Comparison of ENCODE assay signal across 9 cellular contexts in genomic region chr2:16625201-16625729, GRCh38. TPM values are rescaled to one million over a fixed set of nuclear protein-coding genes. Genes with fewer than 3 reads are reported as not detected.
DNase-seq lines count a peak whose midpoint lies in the region; ATAC-seq and TF ChIP-seq lines count a peak whose summit lies in the region.
"Had no signal": no experiment of that assay in that cellular context is flagged by ENCODE, and none has a peak within 500 bp of the region (broad histone marks: within the 10 kb centered on the region; RNA-seq: fewer than 3 reads in every experiment).

No MANE protein-coding gene starts in this region.

- H2BK12ac ChIP-seq in mesenchymal stem cell (ENCODE audit: low read length in 2 of 2), result peak overlapping the region; percentile 79 to 94

- H3K14ac ChIP-seq in mesenchymal stem cell (ENCODE audit: low read length in 2 of 2), result no peak overlapping the region

- H3K4me3 ChIP-seq in mesenchymal stem cell (ENCODE audit: insufficient read depth in 1 of 2, low read depth in 1 of 2, low read length in 2 of 2), result no peak overlapping the region

- H3K27ac Mint-ChIP-seq in activated B cell treated with CpG ODN at 0.5 μM for 24 hours, result peak overlapping the region; percentile 94
- H3K27ac Mint-ChIP-seq: activated naive CD4-positive, alpha-beta T cell treated with anti-CD3 and anti-CD28 coated beads, Interleukin-2, amount 50 U/mL, for 24 hours had no signal

- H3K23ac ChIP-seq in mesenchymal stem cell (ENCODE audit: low read length in 2 of 2), result no peak overlapping the region

- H3K27ac ChIP-seq in mesenchymal stem cell (ENCODE audit: low read length, poor library complexity, severe bottlenecking), result peak overlapping the region; percentile 98

- POLR2A ChIA-PET in activated B cell treated with CpG ODN at 0.5 μM for 24 hours (lab: Charles Lee), result interaction anchor here (0.7 to 7.7 kb wide), 6 partner anchors 11 to 579 kb away, joined by 3 to 84 read pairs (median 4); partner anchors contain the start of gene CYRIA

- no peak overlapping the region for H3K9ac ChIP-seq in mesenchymal stem cell (ENCODE audit: low read length)

- peak overlapping the region; percentile 98 for H4K8ac ChIP-seq in mesenchymal stem cell (ENCODE audit: low read length)

- H3K4me3 Mint-ChIP-seq in activated B cell treated with CpG ODN at 0.5 μM for 24 hours, result peak overlapping the region; percentile 62
- H3K4me3 Mint-ChIP-seq: activated naive CD4-positive, alpha-beta T cell treated with anti-CD3 and anti-CD28 coated beads, Interleukin-2, amount 50 U/mL, for 24 hours had no signal

- no peak for TF ChIP-seq CTCF in activated B cell treated with CpG ODN at 0.5 μM for 24 hours (IDR thresholded peaks at IDR 0.05)

- no peaks in the 10 kb centered on the region for H3K9me3 ChIP-seq in mesenchymal stem cell (ENCODE audit: control insufficient read depth, low read length)

- H3K4me2 ChIP-seq in mesenchymal stem cell (ENCODE audit: low read length, poor library complexity, severe bottlenecking), result no peak overlapping the region

- peak overlapping the region; percentile 97 for H4K91ac ChIP-seq in mesenchymal stem cell (ENCODE audit: low read length)

- H3K4ac ChIP-seq in mesenchymal stem cell (ENCODE audit: low read depth in 1 of 2, low read length in 2 of 2), result peak overlapping the region; percentile 42 to 89

- CTCF ChIA-PET in activated B cell treated with CpG ODN at 0.5 μM for 24 hours (lab: Charles Lee), result interaction anchor here (1.8 to 2.9 kb wide), 3 partner anchors 30 to 131 kb away, joined by 8 to 22 read pairs (median 12); no protein-coding TSS in a partner anchor

- H3K36me3 ChIP-seq in mesenchymal stem cell (ENCODE audit: control insufficient read depth in 1 of 2, insufficient read depth in 2 of 2, low read depth in 1 of 2, low read length in 2 of 2), result peaks cover 8 to 16% of the 10 kb centered on the region in 2 experiments

- H2BK120ac ChIP-seq in mesenchymal stem cell (ENCODE audit: low read depth, low read length), result peak overlapping the region; percentile 98

- WGBS in mesenchymal stem cell, result 24% methylated on average over 1 of the region's 5 CpGs

- H2BK15ac ChIP-seq in mesenchymal stem cell (ENCODE audit: low read depth, poor library complexity, severe bottlenecking), result peak overlapping the region; percentile 85

- peaks cover 39% of the 10 kb centered on the region for H3K4me1 ChIP-seq in mesenchymal stem cell (ENCODE audit: control insufficient read depth, insufficient read depth, low read depth, low read length)

- ATAC-seq in HG03159 (IDR thresholded peaks at IDR 0.05; ENCODE audit: unreplicated experiment) (peak; percentile 8), activated B cell treated with CpG ODN at 0.5 μM for 24 hours (ENCODE audit: low read depth) (peak; percentile 55), GM19455 (IDR thresholded peaks at IDR 0.05; ENCODE audit: unreplicated experiment) (no peak)

- peak overlapping the region; percentile 80 for H2BK5ac ChIP-seq in mesenchymal stem cell (ENCODE audit: low read depth, low read length, poor library complexity, severe bottlenecking)

- peak overlapping the region; percentile 86 to 92 for H3K18ac ChIP-seq in mesenchymal stem cell (ENCODE audit: low read depth in 1 of 2, low read length in 2 of 2)

- H3K27me3 Mint-ChIP-seq in activated B cell treated with CpG ODN at 0.5 μM for 24 hours, result no peaks in the 10 kb centered on the region
- H3K27me3 Mint-ChIP-seq: activated naive CD4-positive, alpha-beta T cell treated with anti-CD3 and anti-CD28 coated beads, Interleukin-2, amount 50 U/mL, for 24 hours had no signal

- DNase-seq in AML-193 (lab: John Stamatoyannopoulos, UW) (peak; percentile 88 to 91), activated B cell treated with CpG ODN at 0.5 μM for 24 hours (no peak), mesenchymal stem cell (peak; percentile 37), activated gamma-delta T cell treated with Interleukin-2 at 50 U/mL for 16 hours (no peak), NCI-H1092 (lab: John Stamatoyannopoulos, UW) (no peak)
- no peak for DNase-seq in effector CD8-positive, alpha-beta T cell (lab: John Stamatoyannopoulos, UW)

- intact Hi-C loops in activated B cell treated with CpG ODN at 0.5 μM for 24 hours (cut with micrococcal nuclease), result loop anchor here (1.0 to 5.0 kb wide), 4 partner anchors 25 to 322 kb away; no protein-coding TSS in a partner anchor

- peaks cover 99% of the 10 kb centered on the region for H3K4me1 Mint-ChIP-seq in activated B cell treated with CpG ODN at 0.5 μM for 24 hours

- no peaks in the 10 kb centered on the region for H3K9me3 Mint-ChIP-seq in activated B cell treated with CpG ODN at 0.5 μM for 24 hours
- H3K9me3 Mint-ChIP-seq: activated naive CD4-positive, alpha-beta T cell treated with anti-CD3 and anti-CD28 coated beads, Interleukin-2, amount 50 U/mL, for 24 hours had no signal

- H3K79me1 ChIP-seq in mesenchymal stem cell (replicated peaks; ENCODE audit: low read length, poor library complexity, severe bottlenecking), result peaks cover 8% of the 10 kb centered on the region

- no peaks in the 10 kb centered on the region for H3K27me3 ChIP-seq in mesenchymal stem cell (ENCODE audit: control insufficient read depth in 1 of 2, insufficient read depth in 1 of 2, low read length in 2 of 2)

- peak overlapping the region; percentile 100 for H2AK5ac ChIP-seq in mesenchymal stem cell (ENCODE audit: low read length, severe bottlenecking)

- no peak overlapping the region for H2AFZ ChIP-seq in mesenchymal stem cell (ENCODE audit: low read depth, low read length)

- H3K36me3 Mint-ChIP-seq in activated B cell treated with CpG ODN at 0.5 μM for 24 hours (ENCODE audit: low read depth), result peaks cover 60% of the 10 kb centered on the region
- H3K36me3 Mint-ChIP-seq: activated naive CD4-positive, alpha-beta T cell treated with anti-CD3 and anti-CD28 coated beads, Interleukin-2, amount 50 U/mL, for 24 hours had no signal

RNA-seq across cellular contexts. Expression of gene CYRIA, which starts 40.4 kb away (rescaled TPM):
- total RNA-seq in activated B cell treated with CpG ODN at 0.5 μM for 24 hours, result 72.7 and 76.1 TPM in 2 replicates
- polyA plus RNA-seq in mesenchymal stem cell (2013, experiment 1 of 2), result 12.5 TPM
- polyA plus RNA-seq in mesenchymal stem cell (2013, experiment 2 of 2), result 14.3 TPM

Comparison
In these comparisons a context has a peak if more than half of its experiments do, and no peak if none do; other contexts are left out.
1. DNase-seq: peak in AML-193 (2 of 2) and mesenchymal stem cell (single experiment); none in activated B cell treated with CpG ODN at 0.5 μM for 24 hours (single experiment), activated gamma-delta T cell treated with Interleukin-2 at 50 U/mL for 16 hours (single experiment), effector CD8-positive, alpha-beta T cell (single experiment) and NCI-H1092 (single experiment).